ENCODE assay signal across 1 cellular context in the genomic region with DNA sequence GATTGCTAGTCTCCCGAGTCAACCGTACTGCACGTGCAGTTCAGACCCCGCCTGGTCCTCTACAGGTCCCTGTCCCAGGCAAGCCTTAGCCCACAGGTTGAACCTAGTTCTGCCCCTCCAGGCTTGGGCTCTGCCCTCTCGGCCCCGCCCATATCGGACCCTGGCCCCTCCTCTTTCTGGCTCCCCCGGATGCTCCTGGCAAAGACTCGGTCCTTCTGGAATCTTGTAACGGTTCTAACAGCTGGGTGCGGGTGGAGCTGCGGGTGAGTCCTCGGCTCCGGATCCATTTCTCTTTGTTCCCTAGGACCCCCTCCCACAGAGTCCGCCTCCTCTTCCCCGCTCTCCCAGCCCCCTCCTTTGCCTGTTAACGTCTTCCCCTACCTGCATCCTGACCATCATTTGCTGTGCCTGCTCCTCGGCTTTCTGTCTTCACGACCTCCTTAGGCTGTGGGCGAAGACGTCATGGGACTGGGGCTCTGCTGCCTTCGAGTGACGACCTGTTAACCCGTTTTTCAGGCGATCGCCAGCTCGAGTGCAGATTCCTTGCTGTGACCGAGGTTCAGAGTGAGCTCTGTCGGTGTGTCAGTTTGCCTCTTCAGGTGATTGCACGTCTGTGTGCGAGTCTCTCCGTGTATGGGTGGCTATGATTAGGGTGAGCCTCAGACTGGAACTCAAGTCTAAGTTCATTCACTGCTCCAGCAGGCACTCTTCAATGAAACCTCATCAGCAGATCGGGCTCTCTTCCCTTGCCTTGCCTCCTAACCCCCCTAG.
TF ChIP-seq lines count a peak whose summit lies in the region.

A gene with protein sequence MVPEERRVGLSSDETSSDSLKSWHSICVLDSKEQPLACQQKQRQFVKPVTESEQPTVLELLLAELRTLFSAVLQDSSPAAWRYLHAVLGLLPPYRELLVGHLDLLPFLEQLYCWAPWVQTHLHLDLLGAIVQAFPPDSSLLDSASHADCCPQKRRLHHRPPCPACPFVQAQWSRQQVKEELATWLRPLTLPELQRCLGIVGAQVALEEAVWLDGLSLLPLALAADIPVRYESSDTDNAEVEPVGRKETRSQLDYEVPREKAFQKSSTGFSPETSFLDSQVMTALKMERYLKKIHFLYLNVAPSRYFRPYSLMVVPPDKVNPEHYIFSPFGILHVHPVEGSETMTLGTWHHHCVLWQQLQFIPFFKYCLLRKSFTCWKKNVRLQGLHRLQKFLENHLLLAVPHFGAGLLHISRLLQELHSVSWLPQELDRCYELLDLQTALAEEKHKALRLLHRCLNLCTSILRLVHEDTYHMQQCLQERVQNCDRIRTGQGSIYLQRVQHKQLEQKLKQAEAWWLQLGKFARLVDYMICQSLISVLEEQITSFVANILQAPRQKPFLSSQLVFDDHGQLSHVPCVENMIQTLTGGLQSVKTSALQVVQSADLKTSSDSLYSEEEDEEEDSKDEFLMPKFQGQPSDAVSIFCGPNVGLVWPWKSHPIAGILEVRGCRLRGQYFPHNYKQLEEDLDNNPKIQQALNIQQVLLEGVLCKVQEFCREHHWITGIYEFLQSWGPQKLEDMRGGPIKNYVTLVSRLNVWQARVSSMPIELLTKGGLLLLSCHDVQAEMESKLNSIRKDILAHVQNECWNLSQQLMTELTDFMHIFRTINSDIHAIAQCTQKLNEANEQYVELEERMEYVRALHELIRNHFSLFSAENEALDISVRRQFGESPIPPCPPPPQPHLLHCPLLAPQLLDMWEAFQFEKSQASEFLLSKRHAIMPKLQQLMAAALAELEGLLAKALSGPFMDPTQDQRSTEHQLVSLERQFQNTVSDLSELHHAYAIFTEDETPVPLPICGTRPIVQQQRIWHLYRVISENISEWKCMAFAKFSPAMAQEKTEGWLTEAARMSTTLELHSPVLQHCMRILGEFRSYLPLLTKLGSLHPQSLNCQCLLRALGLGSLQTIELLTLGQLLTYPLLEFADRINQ (N-terminal part only) (plus strand): TSS at position 212 of the 771 bp plus-strand sequence. CDS start 936 bp downstream, outside the sequence.

TF ChIP-seq in H1, 55 proteins besides CTCF, POLR2A, EP300 and RAD21:
- TF ChIP-seq SRF (IDR thresholded peaks at IDR 0.05; ENCODE audit: low read depth, low read length): no peak
- TF ChIP-seq TAF1 (IDR thresholded peaks at IDR 0.05; ENCODE audit: low read depth, low read length): peak; percentile 56; the same call in 1 of the 2 replicates
